ENCODE assay signal across 14 cellular contexts in genomic region chr2:171018522-171018921, GRCh38.
DNase-seq lines count a peak whose midpoint lies in the region; ATAC-seq and TF ChIP-seq lines count a peak whose summit lies in the region.
"Had no signal": no experiment of that assay in that cellular context is flagged by ENCODE, and none has a peak within 500 bp of the region (broad histone marks: within the 10 kb centered on the region; RNA-seq: fewer than 3 reads in every experiment).

No MANE protein-coding gene starts in this region.

- H3K4me3 ChIP-seq in CD8-positive, alpha-beta T cell (ENCODE audit: low read depth, low read length) = no peak overlapping the region
- H3K4me3 ChIP-seq: PC-9 had no signal

- no peak for TF ChIP-seq CTCF in CD8-positive, alpha-beta T cell (IDR thresholded peaks at IDR 0.05)

- peaks cover 27% of the 10 kb centered on the region for H3K4me1 Mint-ChIP-seq in activated T-helper 2 cell treated with anti-CD3 and anti-CD28 coated beads, Interferon-gamma antibody, Interleukin-2, Interleukin-4, amounts not matched to agents 10 μg/mL and 5 μg/mL and 100 μg/mL, durations not matched to agents 14 hours and 24 hours and 36 hours (ENCODE audit: low read depth)
- H3K4me1 Mint-ChIP-seq in CD8-positive, alpha-beta T cell (ENCODE audit: low read depth) = peaks cover 26% of the 10 kb centered on the region

- no peaks in the 10 kb centered on the region for H3K9me3 Mint-ChIP-seq in activated T-helper 2 cell treated with anti-CD3 and anti-CD28 coated beads, Interferon-gamma antibody, Interleukin-2, Interleukin-4, amounts not matched to agents 10 μg/mL and 5 μg/mL and 100 μg/mL, durations not matched to agents 14 hours and 24 hours and 36 hours
- H3K9me3 Mint-ChIP-seq in CD8-positive, alpha-beta T cell = no peaks in the 10 kb centered on the region

- no peak overlapping the region for H3K4me3 Mint-ChIP-seq in activated T-helper 2 cell treated with anti-CD3 and anti-CD28 coated beads, Interferon-gamma antibody, Interleukin-2, Interleukin-4, amounts not matched to agents 10 μg/mL and 5 μg/mL and 100 μg/mL, durations not matched to agents 14 hours and 24 hours and 36 hours (ENCODE audit: low read depth)
- H3K4me3 Mint-ChIP-seq in CD8-positive, alpha-beta T cell = no peak overlapping the region

- DNase-seq in activated T-helper 2 cell treated with anti-CD3 and anti-CD28 coated beads, Interferon-gamma antibody, Interleukin-2, Interleukin-4, amounts not matched to agents 10 μg/mL and 5 μg/mL and 100 μg/mL, durations not matched to agents 14 hours and 24 hours and 36 hours (ENCODE audit: low spot score) = no peak
- no peak for DNase-seq in CD8-positive, alpha-beta T cell
- DNase-seq in NAMALWA (ENCODE audit: low spot score) (no peak), posterior cingulate gyrus (no peak), HuH-7 (ENCODE audit: low spot score) (no peak)
- DNase-seq: cerebellar nuclear complex; left cardiac atrium; NCI-H2029 treated with DMSO at 0.1 percent for 48 hours; PC-9; stimulated activated CD4-positive, alpha-beta T cell treated with anti-CD3 and anti-CD28 coated beads, Interleukin-15, amount 100 ng/mL, for 24 hours; T-helper 9 cell had no signal

- peaks cover 59% of the 10 kb centered on the region for H3K36me3 Mint-ChIP-seq in activated T-helper 2 cell treated with anti-CD3 and anti-CD28 coated beads, Interferon-gamma antibody, Interleukin-2, Interleukin-4, amounts not matched to agents 10 μg/mL and 5 μg/mL and 100 μg/mL, durations not matched to agents 14 hours and 24 hours and 36 hours (ENCODE audit: low read depth)
- peaks cover 54% of the 10 kb centered on the region for H3K36me3 Mint-ChIP-seq in CD8-positive, alpha-beta T cell

- intact Hi-C loops in activated T-helper 2 cell treated with anti-CD3 and anti-CD28 coated beads, Interferon-gamma antibody, Interleukin-2, Interleukin-4, amounts not matched to agents 10 μg/mL and 5 μg/mL and 100 μg/mL, durations not matched to agents 14 hours and 24 hours and 36 hours (cut with micrococcal nuclease) = loop anchor here (2.0 kb wide), 2 partner anchors 14 to 24 kb away; no protein-coding TSS in a partner anchor
- intact Hi-C loops in CD8-positive, alpha-beta T cell (cut with DNase I, micrococcal nuclease) = no loop called here
- intact Hi-C loops in posterior cingulate gyrus (cut with DNase I) = no loop called here

- no peaks in the 10 kb centered on the region for H3K9me3 ChIP-seq in CD8-positive, alpha-beta T cell (ENCODE audit: low read length)

- H3K4me1 ChIP-seq in CD8-positive, alpha-beta T cell (ENCODE audit: insufficient read depth, low read length) = no peaks in the 10 kb centered on the region

- POLR2A ChIA-PET in CD8-positive, alpha-beta T cell (lab: Charles Lee) = no interaction called here

- no peaks in the 10 kb centered on the region for H3K27me3 Mint-ChIP-seq in activated T-helper 2 cell treated with anti-CD3 and anti-CD28 coated beads, Interferon-gamma antibody, Interleukin-2, Interleukin-4, amounts not matched to agents 10 μg/mL and 5 μg/mL and 100 μg/mL, durations not matched to agents 14 hours and 24 hours and 36 hours (ENCODE audit: low read depth)
- no peaks in the 10 kb centered on the region for H3K27me3 Mint-ChIP-seq in CD8-positive, alpha-beta T cell (ENCODE audit: low read depth)

- H3K36me3 ChIP-seq in CD8-positive, alpha-beta T cell (ENCODE audit: insufficient read depth, low read length) = peaks cover 9% of the 10 kb centered on the region

- no peak overlapping the region for H3K27ac ChIP-seq in CD8-positive, alpha-beta T cell (ENCODE audit: low read depth, low read length)
- H3K27ac ChIP-seq: PC-9 had no signal

- no peaks in the 10 kb centered on the region for H3K27me3 ChIP-seq in CD8-positive, alpha-beta T cell (ENCODE audit: insufficient read depth, low read length)

- H3K27ac Mint-ChIP-seq in activated T-helper 2 cell treated with anti-CD3 and anti-CD28 coated beads, Interferon-gamma antibody, Interleukin-2, Interleukin-4, amounts not matched to agents 10 μg/mL and 5 μg/mL and 100 μg/mL, durations not matched to agents 14 hours and 24 hours and 36 hours = peak overlapping the region; percentile 69
- H3K27ac Mint-ChIP-seq in CD8-positive, alpha-beta T cell = no peak overlapping the region

- CTCF ChIA-PET in CD8-positive, alpha-beta T cell (lab: Charles Lee) = no interaction called here

- ATAC-seq in GM18499 (IDR thresholded peaks at IDR 0.05; ENCODE audit: insufficient read depth, unreplicated experiment) (peak; percentile 63), GM19351 (IDR thresholded peaks at IDR 0.05; ENCODE audit: unreplicated experiment) (peak; percentile 92), HG02884 (IDR thresholded peaks at IDR 0.05; ENCODE audit: unreplicated experiment) (peak; percentile 92)
- no peak for ATAC-seq in CD8-positive, alpha-beta T cell
- ATAC-seq: left cardiac atrium had no signal
